Comparison of ENCODE assay signal across 20 cellular contexts in genomic region chr11:128810784-128811514, GRCh38. TPM values are rescaled to one million over a fixed set of nuclear protein-coding genes. Genes with fewer than 3 reads are reported as not detected.
DNase-seq lines count a peak whose midpoint lies in the region; ATAC-seq, FAIRE-seq and TF ChIP-seq lines count a peak whose summit lies in the region.
"Had no signal": no experiment of that assay in that cellular context is flagged by ENCODE, and none has a peak within 500 bp of the region (broad histone marks: within the 10 kb centered on the region; RNA-seq: fewer than 3 reads in every experiment).

No MANE protein-coding gene starts in this region.

- H2AFZ ChIP-seq in PC-9, result peak overlapping the region; percentile 26; the same call in 1 of the 2 replicates
- H2AFZ ChIP-seq in H1 (ENCODE audit: low read length), result no peak overlapping the region
- H2AFZ ChIP-seq in HepG2 (ENCODE audit: low read length), result no peak overlapping the region

- TF ChIP-seq POLR2A in H1 (IDR thresholded peaks at IDR 0.05; ENCODE audit: control extremely low read depth in 1 of 2, low read depth in 2 of 2, low read length in 2 of 2), result no peak
- no peak for TF ChIP-seq POLR2A in tibial nerve (IDR thresholded peaks at IDR 0.05)
- no peak for TF ChIP-seq POLR2A in HepG2 (IDR thresholded peaks at IDR 0.05; ENCODE audit: insufficient read depth in 1 of 2, low read depth in 2 of 2, low read length in 2 of 2)

- TF ChIP-seq EP300 in H1 (IDR thresholded peaks at IDR 0.05; ENCODE audit: borderline replicate concordance in 1 of 2, low read depth in 2 of 2, low read length in 2 of 2) (no peak), tibial nerve (IDR thresholded peaks at IDR 0.05) (no peak), HepG2 (IDR thresholded peaks at IDR 0.05; ENCODE audit: low read depth in 2 of 2, low read length in 2 of 2) (no peak), HepG2 (CRISPR knock-in tag; IDR thresholded peaks at IDR 0.05; ENCODE audit: borderline replicate concordance) (no peak)

- TF ChIP-seq CTCF in PC-9 (conservative IDR thresholded peaks at IDR 0.05), result no peak
- no peak for TF ChIP-seq CTCF in H1 (IDR thresholded peaks at IDR 0.05; ENCODE audit: control extremely low read depth in 1 of 3, insufficient read depth in 1 of 3, low read depth in 1 of 3, low read length in 3 of 3)
- no peak for TF ChIP-seq CTCF in tibial nerve (IDR thresholded peaks at IDR 0.05)
- no peak for TF ChIP-seq CTCF in HepG2 (CRISPR knock-in tag; IDR thresholded peaks at IDR 0.05)
- TF ChIP-seq CTCF in right atrium auricular region (IDR thresholded peaks at IDR 0.05), result no peak

- in situ Hi-C loops in HepG2 (cut with HindIII; ENCODE audit: extremely low pct_ligation_motif_present, low pct_unique_long_range_greater_than_20kb), result no loop called here

- H3K36me3 Mint-ChIP-seq in activated T-cell treated with anti-CD3 and anti-CD28 coated beads, Interleukin-2, amount 50 U/mL, for 72 hours (ENCODE audit: insufficient read depth in 2 of 2), result peaks cover 7 to 11% of the 10 kb centered on the region in 2 donors
- peaks cover 33% of the 10 kb centered on the region for H3K36me3 Mint-ChIP-seq in activated T-cell treated with anti-CD3 and anti-CD28 coated beads, Interleukin-2, amount 50 U/mL, for 4 hours (ENCODE audit: insufficient read depth)

- no peak overlapping the region for H2BK120ac ChIP-seq in H1 (replicated peaks; ENCODE audit: low read depth, low read length)

- H3K4me3 ChIP-seq in PC-9 (no peak overlapping the region), H1 (ENCODE audit: extremely low read depth in 1 of 4, insufficient read depth in 2 of 4, low read depth in 3 of 4, low read length in 4 of 4) (no peak overlapping the region), tibial nerve (no peak overlapping the region), HepG2 (replicated peaks in 1 of 3; ENCODE audit: insufficient read depth in 1 of 3, low read depth in 2 of 3, low read length in 3 of 3) (no peak overlapping the region), right atrium auricular region (no peak overlapping the region)

- ATAC-seq in activated T-cell treated with anti-CD3 and anti-CD28 coated beads, Interleukin-2, amount 50 U/mL, for 72 hours (replicated peaks in 1 of 2), result peak in 1 of 2 donors; percentile 49
- ATAC-seq in activated T-cell treated with anti-CD3 and anti-CD28 coated beads, Interleukin-2, amount 50 U/mL, for 4 hours, result no peak
- ATAC-seq in stimulated activated naive CD8-positive, alpha-beta T cell treated with anti-CD3 and anti-CD28 coated beads, Interleukin-15, Interleukin-2, amounts not matched to agents 100 U/mL and 50 U/mL, for 24 hours, result peak; percentile 25
- ATAC-seq in HepG2, result no peak
- ATAC-seq: Panc1 had no signal

- no peak overlapping the region for H3K23ac ChIP-seq in H1 (ENCODE audit: insufficient read length)

- H3K27ac ChIP-seq in PC-9 (no peak overlapping the region), H1 (ENCODE audit: low read depth, low read length) (no peak overlapping the region), tibial nerve (no peak overlapping the region), HepG2 (ENCODE audit: extremely low read length, insufficient read depth, low read length) (no peak overlapping the region), right atrium auricular region (no peak overlapping the region)

- no peaks in the 10 kb centered on the region for H3K36me3 ChIP-seq in PC-9 (ENCODE audit: low read depth)
- no peaks in the 10 kb centered on the region for H3K36me3 ChIP-seq in H1 (ENCODE audit: control insufficient read depth in 2 of 4, insufficient read depth in 4 of 4, low read length in 3 of 4)
- peaks cover 0 to 13% (median 0%) of the 10 kb centered on the region in 3 donors for H3K36me3 ChIP-seq in tibial nerve
- no peaks in the 10 kb centered on the region for H3K36me3 ChIP-seq in HepG2 (replicated peaks in 1 of 2; ENCODE audit: control insufficient read depth in 1 of 2, insufficient read depth in 2 of 2, low read length in 2 of 2)
- H3K36me3 ChIP-seq in right atrium auricular region, result no peaks in the 10 kb centered on the region

- CTCF ChIA-PET in PC-9 (lab: Charles Lee), result no interaction called here
- CTCF ChIA-PET in H1 (lab: Charles Lee; ENCODE audit: partially characterized antibody), result interaction anchor here (0.8 to 4.7 kb wide), 9 partner anchors 8 to 652 kb away, joined by 3 to 35 read pairs (median 4); no protein-coding TSS in a partner anchor
- CTCF ChIA-PET in HepG2 (lab: Yijun Ruan, JAX; ENCODE audit: low intra/inter-chr PET ratio, low total read pairs), result no interaction called here

- H3K27me3 ChIP-seq in PC-9 (ENCODE audit: insufficient read depth, low read depth), result peaks cover 38% of the 10 kb centered on the region
- no peaks in the 10 kb centered on the region for H3K27me3 ChIP-seq in H1 (replicated peaks in 1 of 4; ENCODE audit: control insufficient read depth in 3 of 4, extremely low read depth in 1 of 4, insufficient read depth in 3 of 4, low read length in 3 of 4)
- H3K27me3 ChIP-seq in tibial nerve, result no peaks in the 10 kb centered on the region
- peaks cover 0 to 17% of the 10 kb centered on the region in 2 experiments; a peak in 4 of 5 replicates for H3K27me3 ChIP-seq in HepG2 (ENCODE audit: control insufficient read depth in 1 of 2, insufficient read depth in 2 of 2, low read length in 2 of 2)
- no peaks in the 10 kb centered on the region for H3K27me3 ChIP-seq in right atrium auricular region

- no peak overlapping the region for H3K18ac ChIP-seq in H1 (ENCODE audit: extremely low read depth, low read length)

- H3K4me3 Mint-ChIP-seq in activated T-cell treated with anti-CD3 and anti-CD28 coated beads, Interleukin-2, amount 50 U/mL, for 72 hours, result no peak overlapping the region
- no peak overlapping the region for H3K4me3 Mint-ChIP-seq in activated T-cell treated with anti-CD3 and anti-CD28 coated beads, Interleukin-2, amount 50 U/mL, for 4 hours

- no peaks in the 10 kb centered on the region for H4K20me1 ChIP-seq in PC-9 (ENCODE audit: insufficient read depth)
- H4K20me1 ChIP-seq in H1 (replicated peaks in 1 of 2; ENCODE audit: control insufficient read depth in 1 of 2, insufficient read depth in 2 of 2, low read length in 2 of 2), result no peaks in the 10 kb centered on the region
- no peaks in the 10 kb centered on the region for H4K20me1 ChIP-seq in HepG2 (ENCODE audit: insufficient read depth, low read length)

- H3K9me3 ChIP-seq in PC-9 (ENCODE audit: insufficient read depth, low read depth) (no peaks in the 10 kb centered on the region), H1 (ENCODE audit: insufficient read depth in 2 of 2, low read depth in 1 of 2, low read length in 1 of 2) (no peaks in the 10 kb centered on the region), tibial nerve (no peaks in the 10 kb centered on the region), HepG2 (ENCODE audit: low read length) (no peaks in the 10 kb centered on the region), right atrium auricular region (no peaks in the 10 kb centered on the region)

- FAIRE-seq in H1 (lab: Jason Lieb, UNC) (no peak), HepG2 (lab: Jason Lieb, UNC) (no peak)
- FAIRE-seq: H54 had no signal

- no peak overlapping the region for H4K91ac ChIP-seq in H1 (replicated peaks; ENCODE audit: insufficient read length, low read length)

- H2BK12ac ChIP-seq in H1 (ENCODE audit: low read depth, low read length), result no peak overlapping the region

- no peak overlapping the region for H2BK20ac ChIP-seq in H1 (ENCODE audit: low read length)

- H3K27ac Mint-ChIP-seq in activated T-cell treated with anti-CD3 and anti-CD28 coated beads, Interleukin-2, amount 50 U/mL, for 72 hours, result peak overlapping the region; percentile 10

- H3K27me3 Mint-ChIP-seq in activated T-cell treated with anti-CD3 and anti-CD28 coated beads, Interleukin-2, amount 50 U/mL, for 72 hours (ENCODE audit: low read depth), result no peaks in the 10 kb centered on the region
- no peaks in the 10 kb centered on the region for H3K27me3 Mint-ChIP-seq in activated T-cell treated with anti-CD3 and anti-CD28 coated beads, Interleukin-2, amount 50 U/mL, for 4 hours (ENCODE audit: low read depth)

- no peak overlapping the region for H2BK5ac ChIP-seq in H1 (ENCODE audit: low read depth, low read length)

- H2BK15ac ChIP-seq in H1 (ENCODE audit: low read length), result peak overlapping the region; percentile 41; the same call in 1 of the 2 replicates

- no peaks in the 10 kb centered on the region for H3F3A ChIP-seq in PC-9 (ENCODE audit: insufficient read depth, low read depth)

- H3K9me3 Mint-ChIP-seq in activated T-cell treated with anti-CD3 and anti-CD28 coated beads, Interleukin-2, amount 50 U/mL, for 72 hours, result no peaks in the 10 kb centered on the region
- no peaks in the 10 kb centered on the region for H3K9me3 Mint-ChIP-seq in activated T-cell treated with anti-CD3 and anti-CD28 coated beads, Interleukin-2, amount 50 U/mL, for 4 hours

- no peak overlapping the region for H3K4ac ChIP-seq in H1 (replicated peaks; ENCODE audit: insufficient read length, low read depth, low read length)

- H3K4me1 ChIP-seq in PC-9 (replicated peaks; ENCODE audit: insufficient read depth) (no peaks in the 10 kb centered on the region), H1 (replicated peaks in 1 of 4; ENCODE audit: control insufficient read depth in 3 of 4, insufficient read depth in 4 of 4, low read length in 3 of 4) (peaks cover 6 to 14% (median 7%) of the 10 kb centered on the region in 4 experiments; a peak in 5 of 7 replicates), tibial nerve (peaks cover 0 to 6% (median 0%) of the 10 kb centered on the region in 4 donors), HepG2 (ENCODE audit: insufficient read depth, low read length) (no peaks in the 10 kb centered on the region), right atrium auricular region (no peaks in the 10 kb centered on the region)

- peaks cover 3% of the 10 kb centered on the region; the same call in 1 of the 2 replicates for H3K23me2 ChIP-seq in H1 (ENCODE audit: low read depth, low read length)

- BruUV-seq in PC-9 (replicated peaks; lab: Mats Ljungman, UMichigan), result no TSS peak
- BruUV-seq in HepG2 (replicated peaks; lab: Mats Ljungman, UMichigan), result no TSS peak

- H3K4me2 ChIP-seq in PC-9 (no peak overlapping the region), H1 (ENCODE audit: insufficient read depth in 1 of 2, low read depth in 2 of 2, low read length in 2 of 2) (no peak overlapping the region), HepG2 (ENCODE audit: low read depth, low read length) (no peak overlapping the region)

- no peak overlapping the region for H2AK5ac ChIP-seq in H1 (ENCODE audit: low read depth, low read length)

- no peaks in the 10 kb centered on the region; the same call in 1 of the 2 replicates for H3K9me2 ChIP-seq in PC-9 (ENCODE audit: insufficient read depth)

- no peak for TF ChIP-seq RAD21 in H1 (IDR thresholded peaks at IDR 0.05 in 1 of 2, conservative IDR thresholded peaks at IDR 0.05 in 1 of 2; ENCODE audit: low read depth in 2 of 2, low read length in 2 of 2)
- TF ChIP-seq RAD21 in HepG2 (CRISPR knock-in tag; IDR thresholded peaks at IDR 0.05), result no peak

- DNase-seq in activated T-cell treated with anti-CD3 and anti-CD28 coated beads, Interleukin-2, amount 50 U/mL, for 72 hours, result peak in 1 of 2 donors; percentile 8
- no peak for DNase-seq in activated T-cell treated with anti-CD3 and anti-CD28 coated beads, Interleukin-2, amount 50 U/mL, for 4 hours
- DNase-seq in PC-9 (no peak), H1 (ENCODE audit: low read depth in 1 of 2, low spot score in 2 of 2) (no peak), tibial nerve (ENCODE audit: low spot score in 2 of 2) (no peak), HepG2 (ENCODE audit: low spot score) (no peak), right atrium auricular region (ENCODE audit: low spot score) (no peak)
- no peak for DNase-seq in stimulated activated naive CD8-positive, alpha-beta T cell treated with anti-CD3 and anti-CD28 coated beads, Interleukin-15, Interleukin-2, amounts not matched to agents 100 U/mL and 50 U/mL, for 24 hours
- DNase-seq: AML-193, DND-41, GF-D8, Karpas-422, MM.1S, NCI-H187 treated with DMSO at 0.1 percent for 48 hours, NCI-H2171, NCI-H446 treated with DMSO at 0.1 percent for 48 hours, NCI-H748 treated with DMSO at 0.1 percent for 48 hours, Right ventricle myocardium superior had no signal

- H3K56ac ChIP-seq in H1 (replicated peaks; ENCODE audit: insufficient read length, low read depth, low read length), result no peak overlapping the region

- H4K5ac ChIP-seq in H1 (ENCODE audit: insufficient read length, low read depth, low read length), result no peak overlapping the region

- no peak overlapping the region for H3K9ac ChIP-seq in H1 (replicated peaks in 1 of 4; ENCODE audit: extremely low read depth in 1 of 4, low read depth in 3 of 4, low read length in 3 of 4)
- H3K9ac ChIP-seq in HepG2 (ENCODE audit: insufficient read depth, low read depth, low read length), result no peak overlapping the region

- intact Hi-C loops in PC-9 (cut with micrococcal nuclease; ENCODE audit: unreplicated experiment), result no loop called here
- intact Hi-C loops in HepG2 (cut with micrococcal nuclease; ENCODE audit: unreplicated experiment), result no loop called here

- H4K8ac ChIP-seq in H1 (ENCODE audit: extremely low read depth, insufficient read depth, low read length), result no peak overlapping the region

- H3K79me2 ChIP-seq in PC-9 (ENCODE audit: low read depth), result no peaks in the 10 kb centered on the region
- no peaks in the 10 kb centered on the region for H3K79me2 ChIP-seq in H1 (ENCODE audit: control insufficient read depth in 1 of 2, insufficient read depth in 2 of 2, low read length in 2 of 2)
- H3K79me2 ChIP-seq in HepG2 (ENCODE audit: insufficient read depth, low read length), result no peaks in the 10 kb centered on the region

- POLR2A ChIA-PET in PC-9 (lab: Charles Lee; ENCODE audit: unreplicated experiment) (no interaction called here), H1 (lab: Charles Lee; ENCODE audit: partially characterized antibody) (no interaction called here), HepG2 (lab: Yijun Ruan, JAX) (no interaction called here)

- 96% methylated on average over 8 of the region's 8 CpGs; no CpG with 5 or more reads in 1 of the 2 experiments for WGBS in H1 (ENCODE audit: extremely low coverage in 1 of 2, insufficient coverage in 1 of 2, insufficient read length in 1 of 2, insufficient replicate concordance in 2 of 2, low coverage in 1 of 2, low lambda C conversion rate in 2 of 2, missing lambda C conversion rate in 1 of 2), 2 experiments
- WGBS in tibial nerve, 2 donors, result 69 to 76% methylated on average over 8 of the region's 8 CpGs
- 16% methylated on average over 8 of the region's 8 CpGs for WGBS in HepG2 (ENCODE audit: low lambda C conversion rate)

- H3K79me1 ChIP-seq in H1 (ENCODE audit: low read depth, low read length), result no peaks in the 10 kb centered on the region

- H3K14ac ChIP-seq in H1 (ENCODE audit: insufficient read length), result no peak overlapping the region

- H3K4me1 Mint-ChIP-seq in activated T-cell treated with anti-CD3 and anti-CD28 coated beads, Interleukin-2, amount 50 U/mL, for 72 hours (ENCODE audit: low read depth), result peaks cover 32% of the 10 kb centered on the region
- peaks cover 11% of the 10 kb centered on the region for H3K4me1 Mint-ChIP-seq in activated T-cell treated with anti-CD3 and anti-CD28 coated beads, Interleukin-2, amount 50 U/mL, for 4 hours (ENCODE audit: low read depth)

RNA-seq across cellular contexts. Expression of gene KCNJ1, which starts 56.1 kb away (rescaled TPM):
- not detected for total RNA-seq in activated T-cell treated with anti-CD3 and anti-CD28 coated beads, Interleukin-2, amount 50 U/mL, for 72 hours
- not detected for total RNA-seq in activated T-cell treated with anti-CD3 and anti-CD28 coated beads, Interleukin-2, amount 50 U/mL, for 4 hours
- total RNA-seq in PC-9 (2021) (not detected in 2 replicates), tibial nerve (not detected), HepG2 (2016; rRNA removed; fragmentation: Illumina TruSeq; extraction: Trizol) (not detected in 2 replicates), right atrium auricular region (not detected)
- 0.15 and 0.17 TPM in 2 replicates for total RNA-seq in H1 (2021; fragmentation: NEBNext Ultra II Directional; extraction: Animal tissue kit (Norgen Biotek cat#: 25700))
- polyA plus RNA-seq in H1 (2011; rRNA removed) (0.19 and 0.23 TPM in 2 replicates), HepG2 (2011; rRNA removed) (not detected in 2 replicates)
- 0.14 TPM for polyA plus RNA-seq in H1 (2011; cell fraction: cytosol; rRNA removed)
- polyA plus RNA-seq in H1 (2011; cell fraction: nucleus; rRNA removed), result 0.14 TPM
- 0.17 to 0.64 TPM (median 0.23 TPM) in 4 replicates for polyA plus RNA-seq in H1 (2012, experiment 1 of 2)
- polyA plus RNA-seq in H1 (2012, experiment 2 of 2), result not detected
- 0.12 TPM for polyA plus RNA-seq in H1 (2013, experiment 1 of 2)
- 0.11 TPM for polyA plus RNA-seq in H1 (2013, experiment 2 of 2)
- polyA minus RNA-seq in H1 (2011; rRNA and poly(A)+ RNA removed), result 0.06 and 0.22 TPM in 2 replicates
- polyA minus RNA-seq in H1 (2011; cell fraction: cytosol; rRNA and poly(A)+ RNA removed), result not detected
- 0.10 TPM for polyA minus RNA-seq in H1 (2011; cell fraction: nucleus; rRNA and poly(A)+ RNA removed)
- not detected in 2 replicates for total RNA-seq in HepG2 (2016; cell fraction: cytosol; rRNA removed; fragmentation: Illumina TruSeq; extraction: Trizol; ENCODE audit: low read depth)
- not detected in 2 replicates for total RNA-seq in HepG2 (2016; cell fraction: insoluble cytoplasmic fraction; rRNA removed; fragmentation: Illumina TruSeq; extraction: Trizol)
- not detected in 2 replicates for total RNA-seq in HepG2 (2016; cell fraction: membrane; rRNA removed; fragmentation: Illumina TruSeq; extraction: Trizol)
- total RNA-seq in HepG2 (2016; cell fraction: nucleus; rRNA removed; fragmentation: Illumina TruSeq; extraction: Trizol), result not detected in 2 replicates
- not detected in 2 replicates for polyA plus RNA-seq in HepG2 (2011; cell fraction: cytosol; rRNA removed)
- polyA plus RNA-seq in HepG2 (2011; cell fraction: nucleus; rRNA removed), result not detected in 2 replicates
- polyA plus RNA-seq in HepG2 (2012), result not detected in 2 replicates
- not detected in 2 replicates for polyA plus RNA-seq in HepG2 (2016; cell fraction: cytosol; fragmentation: Illumina TruSeq; extraction: Trizol; ENCODE audit: low read depth)
- not detected in 2 replicates for polyA plus RNA-seq in HepG2 (2016; cell fraction: insoluble cytoplasmic fraction; fragmentation: Illumina TruSeq; extraction: Trizol; ENCODE audit: low read depth)
- not detected in 2 replicates for polyA plus RNA-seq in HepG2 (2016; cell fraction: membrane; fragmentation: Illumina TruSeq; extraction: Trizol; ENCODE audit: low read depth)
- not detected in 2 replicates for polyA plus RNA-seq in HepG2 (2016; cell fraction: nucleus; fragmentation: Illumina TruSeq; extraction: Trizol; ENCODE audit: insufficient read depth, low read depth)
- not detected in 2 replicates for polyA minus RNA-seq in HepG2 (2011; rRNA and poly(A)+ RNA removed; ENCODE audit: low replicate concordance)
- polyA minus RNA-seq in HepG2 (2011; cell fraction: cytosol; rRNA and poly(A)+ RNA removed), result not detected in 2 replicates
- not detected in 2 replicates for polyA minus RNA-seq in HepG2 (2011; cell fraction: nucleus; rRNA and poly(A)+ RNA removed)
- total RNA-seq: Right ventricle myocardium superior had no signal
